ENCODE assay signal across 15 cellular contexts in genomic region chr10:5894458-5894857, GRCh38. TPM values are rescaled to one million over a fixed set of nuclear protein-coding genes. Genes with fewer than 3 reads are reported as not detected.
DNase-seq lines count a peak whose midpoint lies in the region; ATAC-seq, FAIRE-seq and TF ChIP-seq lines count a peak whose summit lies in the region.
"Had no signal": no experiment of that assay in that cellular context is flagged by ENCODE, and none has a peak within 500 bp of the region (broad histone marks: within the 10 kb centered on the region; RNA-seq: fewer than 3 reads in every experiment).

No MANE protein-coding gene starts in this region.

- no peak for DNase-seq in heart left ventricle
- no peak for DNase-seq in left cardiac atrium
- no peak for DNase-seq in MM.1S
- no peak for DNase-seq in stimulated activated naive B cell treated with anti-CD40 and anti-IgM and Interleukin-4, amounts not matched to agents 10 μg/mL and 1 μg/mL and 100 μg/mL, for 72 hours
- DNase-seq in suprapubic skin (ENCODE audit: low spot score in 2 of 2) = no peak
- DNase-seq in HepG2 (ENCODE audit: low spot score) = no peak
- DNase-seq: EL, MG63, NCI-H1105 treated with DMSO at 0.1 percent for 48 hours, NCI-H187, NCI-H2171, NCI-H446 treated with DMSO at 0.1 percent for 48 hours, NCI-H748 treated with DMSO at 0.1 percent for 48 hours had no signal

- peaks cover 54% of the 10 kb centered on the region for H3F3A ChIP-seq in MM.1S (ENCODE audit: insufficient read depth, low read length)

- no peak for TF ChIP-seq EP300 in suprapubic skin (IDR thresholded peaks at IDR 0.05)
- no peak for TF ChIP-seq EP300 in HepG2 (IDR thresholded peaks at IDR 0.05; ENCODE audit: low read depth in 2 of 2, low read length in 2 of 2)
- TF ChIP-seq EP300 in HepG2 (CRISPR knock-in tag; IDR thresholded peaks at IDR 0.05; ENCODE audit: borderline replicate concordance) = no peak

- H4K20me1 ChIP-seq in MM.1S (ENCODE audit: insufficient read depth, low read length) = no peaks in the 10 kb centered on the region
- peaks cover 8% of the 10 kb centered on the region for H4K20me1 ChIP-seq in HepG2 (ENCODE audit: insufficient read depth, low read length)

- H3K4me2 ChIP-seq in MM.1S (ENCODE audit: low read depth, low read length) (peak overlapping the region; percentile 92; the same call in 1 of the 2 replicates), HepG2 (ENCODE audit: low read depth, low read length) (no peak overlapping the region)

- H3K27me3 Mint-ChIP-seq in activated T-helper 17 cell treated with anti-CD3 and anti-CD28 coated beads, Interleukin-2, amount 50 U/mL, for 72 hours = no peaks in the 10 kb centered on the region
- no peaks in the 10 kb centered on the region for H3K27me3 Mint-ChIP-seq in stimulated activated naive B cell treated with anti-CD40 and anti-IgM and Interleukin-4, amounts not matched to agents 10 μg/mL and 1 μg/mL and 100 μg/mL, for 72 hours

- H3K9me2 ChIP-seq in MM.1S (replicated peaks; ENCODE audit: insufficient read depth, low read length) = no peaks in the 10 kb centered on the region

- TF ChIP-seq RAD21 in HepG2 (CRISPR knock-in tag; IDR thresholded peaks at IDR 0.05) = no peak

- H3K4me1 Mint-ChIP-seq in activated T-helper 17 cell treated with anti-CD3 and anti-CD28 coated beads, Interleukin-2, amount 50 U/mL, for 72 hours = peaks cover 45% of the 10 kb centered on the region
- peaks cover 41 to 70% of the 10 kb centered on the region in 2 donors for H3K4me1 Mint-ChIP-seq in stimulated activated naive B cell treated with anti-CD40 and anti-IgM and Interleukin-4, amounts not matched to agents 10 μg/mL and 1 μg/mL and 100 μg/mL, for 72 hours

- peak overlapping the region in 1 of 12 donors; percentile 1 for H3K4me3 ChIP-seq in heart left ventricle
- no peak overlapping the region for H3K4me3 ChIP-seq in MM.1S (ENCODE audit: low read length)
- H3K4me3 ChIP-seq in suprapubic skin = no peak overlapping the region
- H3K4me3 ChIP-seq in HepG2 (replicated peaks in 1 of 3; ENCODE audit: insufficient read depth in 1 of 3, low read depth in 2 of 3, low read length in 3 of 3) = no peak overlapping the region
- H3K4me3 ChIP-seq: MG63 had no signal

- no TSS peak for BruUV-seq in HepG2 (replicated peaks; lab: Mats Ljungman, UMichigan)

- H3K27me3 ChIP-seq in heart left ventricle = no peaks in the 10 kb centered on the region
- no peaks in the 10 kb centered on the region for H3K27me3 ChIP-seq in MM.1S (replicated peaks; ENCODE audit: insufficient read depth, low read length)
- H3K27me3 ChIP-seq in suprapubic skin = no peaks in the 10 kb centered on the region
- H3K27me3 ChIP-seq in HepG2 (ENCODE audit: control insufficient read depth in 1 of 2, insufficient read depth in 2 of 2, low read length in 2 of 2) = no peaks in the 10 kb centered on the region
- H3K27me3 ChIP-seq: MG63 had no signal

- H3K9me3 ChIP-seq in heart left ventricle (peaks cover 0 to 9% (median 3%) of the 10 kb centered on the region in 12 donors), MM.1S (replicated peaks; ENCODE audit: insufficient read depth, low read length) (no peaks in the 10 kb centered on the region), suprapubic skin (no peaks in the 10 kb centered on the region), HepG2 (ENCODE audit: low read length) (no peaks in the 10 kb centered on the region)
- H3K9me3 ChIP-seq: MG63 had no signal

- peak overlapping the region in 9 of 12 donors; percentile 2 to 87 (median 46) for H3K27ac ChIP-seq in heart left ventricle
- H3K27ac ChIP-seq in MM.1S (ENCODE audit: low read length) = peak overlapping the region; percentile 97; the same call in 1 of the 2 replicates
- H3K27ac ChIP-seq in suprapubic skin = no peak overlapping the region
- H3K27ac ChIP-seq in HepG2 (ENCODE audit: extremely low read length, insufficient read depth, low read length) = no peak overlapping the region

- intact Hi-C loops in heart left ventricle (cut with DNase I) = loop anchor here in 5 of 10 donors (5.0 to 10.0 kb wide), 3 partner anchors 82 to 190 kb away; partner anchors contain the start of genes GDI2 (in 3 of the 5) and RBM17 (in 1 of the 5)
- intact Hi-C loops in left cardiac atrium (cut with DNase I) = no loop called here
- intact Hi-C loops in HepG2 (cut with micrococcal nuclease; ENCODE audit: unreplicated experiment) = no loop called here

- H3K79me2 ChIP-seq in MM.1S (ENCODE audit: low read length) (peaks cover 83% of the 10 kb centered on the region), HepG2 (ENCODE audit: insufficient read depth, low read length) (peaks cover 45% of the 10 kb centered on the region)

- TF ChIP-seq CTCF in heart left ventricle (IDR thresholded peaks at IDR 0.05) (no peak), MM.1S (IDR thresholded peaks at IDR 0.05; ENCODE audit: low read length) (no peak), suprapubic skin (IDR thresholded peaks at IDR 0.05) (no peak), HepG2 (CRISPR knock-in tag; IDR thresholded peaks at IDR 0.05) (no peak)

- in situ Hi-C loops in HepG2 (cut with HindIII; ENCODE audit: extremely low pct_ligation_motif_present, low pct_unique_long_range_greater_than_20kb) = no loop called here

- no peak for TF ChIP-seq POLR2A in heart left ventricle (IDR thresholded peaks at IDR 0.05)
- no peak for TF ChIP-seq POLR2A in suprapubic skin (IDR thresholded peaks at IDR 0.05)
- TF ChIP-seq POLR2A in HepG2 (IDR thresholded peaks at IDR 0.05; ENCODE audit: insufficient read depth in 1 of 2, low read depth in 2 of 2, low read length in 2 of 2) = no peak

- no peak overlapping the region for H3K9ac ChIP-seq in MM.1S (ENCODE audit: low read length)
- no peak overlapping the region for H3K9ac ChIP-seq in HepG2 (ENCODE audit: insufficient read depth, low read depth, low read length)

- WGBS in heart left ventricle, 4 donors = 43 to 54% (median 52%) methylated on average over 5 of the region's 5 CpGs
- 78% methylated on average over 5 of the region's 5 CpGs for WGBS in suprapubic skin
- 94% methylated on average over 5 of the region's 5 CpGs for WGBS in HepG2 (ENCODE audit: low lambda C conversion rate)

- H3K27ac Mint-ChIP-seq in activated T-helper 17 cell treated with anti-CD3 and anti-CD28 coated beads, Interleukin-2, amount 50 U/mL, for 72 hours = peak overlapping the region; percentile 20
- peak overlapping the region; percentile 81 for H3K27ac Mint-ChIP-seq in stimulated activated naive B cell treated with anti-CD40 and anti-IgM and Interleukin-4, amounts not matched to agents 10 μg/mL and 1 μg/mL and 100 μg/mL, for 72 hours

- no peak overlapping the region for H2AFZ ChIP-seq in MM.1S (ENCODE audit: low read length)
- no peak overlapping the region for H2AFZ ChIP-seq in HepG2 (ENCODE audit: low read length)

- peaks cover 5% of the 10 kb centered on the region for H3K9me3 Mint-ChIP-seq in activated T-helper 17 cell treated with anti-CD3 and anti-CD28 coated beads, Interleukin-2, amount 50 U/mL, for 72 hours
- H3K9me3 Mint-ChIP-seq in stimulated activated naive B cell treated with anti-CD40 and anti-IgM and Interleukin-4, amounts not matched to agents 10 μg/mL and 1 μg/mL and 100 μg/mL, for 72 hours = peaks cover 0 to 4% of the 10 kb centered on the region in 2 donors

- H3K36me3 Mint-ChIP-seq in activated T-helper 17 cell treated with anti-CD3 and anti-CD28 coated beads, Interleukin-2, amount 50 U/mL, for 72 hours (ENCODE audit: low read depth) = peaks cover 67% of the 10 kb centered on the region
- peaks cover 50 to 66% of the 10 kb centered on the region in 2 donors for H3K36me3 Mint-ChIP-seq in stimulated activated naive B cell treated with anti-CD40 and anti-IgM and Interleukin-4, amounts not matched to agents 10 μg/mL and 1 μg/mL and 100 μg/mL, for 72 hours

- H3K36me3 ChIP-seq in heart left ventricle (peaks cover 0 to 43% (median 25%) of the 10 kb centered on the region in 9 donors), MM.1S (replicated peaks; ENCODE audit: insufficient read depth, low read length) (no peaks in the 10 kb centered on the region; the same call in 1 of the 2 replicates), suprapubic skin (peaks cover 26% of the 10 kb centered on the region), HepG2 (replicated peaks in 1 of 2; ENCODE audit: control insufficient read depth in 1 of 2, insufficient read depth in 2 of 2, low read length in 2 of 2) (peaks cover 8 to 20% of the 10 kb centered on the region in 2 experiments)

- no peak overlapping the region for H3K4me3 Mint-ChIP-seq in activated T-helper 17 cell treated with anti-CD3 and anti-CD28 coated beads, Interleukin-2, amount 50 U/mL, for 72 hours
- no peak overlapping the region for H3K4me3 Mint-ChIP-seq in stimulated activated naive B cell treated with anti-CD40 and anti-IgM and Interleukin-4, amounts not matched to agents 10 μg/mL and 1 μg/mL and 100 μg/mL, for 72 hours

- peaks cover 2 to 72% (median 52%) of the 10 kb centered on the region in 12 donors for H3K4me1 ChIP-seq in heart left ventricle
- H3K4me1 ChIP-seq in MM.1S (ENCODE audit: low read length) = peaks cover 77% of the 10 kb centered on the region
- H3K4me1 ChIP-seq in suprapubic skin = peaks cover 27% of the 10 kb centered on the region
- H3K4me1 ChIP-seq in HepG2 (ENCODE audit: insufficient read depth, low read length) = peaks cover 28% of the 10 kb centered on the region

- no peak for ATAC-seq in heart left ventricle
- ATAC-seq in left cardiac atrium = no peak
- no peak for ATAC-seq in activated T-helper 17 cell treated with anti-CD3 and anti-CD28 coated beads, Interleukin-2, amount 50 U/mL, for 72 hours (replicated peaks)
- ATAC-seq in stimulated activated naive B cell treated with anti-CD40 and anti-IgM and Interleukin-4, amounts not matched to agents 10 μg/mL and 1 μg/mL and 100 μg/mL, for 72 hours (replicated peaks) = no peak
- ATAC-seq in HepG2 = no peak

- CTCF ChIA-PET in HepG2 (lab: Yijun Ruan, JAX; ENCODE audit: low intra/inter-chr PET ratio, low total read pairs) = no interaction called here

- POLR2A ChIA-PET in HepG2 (lab: Yijun Ruan, JAX) = no interaction called here

- FAIRE-seq in HepG2 (lab: Jason Lieb, UNC) = no peak
- FAIRE-seq: H1 had no signal

RNA-seq across cellular contexts. Expression of gene FBH1, which starts 4.4 kb away (rescaled TPM):
- 100 to 1,000 TPM in 2 of 9 donors, 10 to 100 TPM in 7; 57.4 to 111 (median 83.5) TPM for total RNA-seq in heart left ventricle
- polyA plus RNA-seq in heart left ventricle = 10 to 100 TPM; 59.1 to 84.4 TPM
- total RNA-seq in left cardiac atrium = 10 to 100 TPM; 67.4 to 85.1 TPM
- 10 to 100 TPM; 55.9 to 62.0 TPM for total RNA-seq in activated T-helper 17 cell treated with anti-CD3 and anti-CD28 coated beads, Interleukin-2, amount 50 U/mL, for 72 hours
- total RNA-seq in suprapubic skin = 100 to 1,000 TPM in 2 of 4 donors, 10 to 100 TPM in 2; 70.9 to 131 (median 90.6) TPM
- total RNA-seq in HepG2 (2016; rRNA removed; fragmentation: Illumina TruSeq; extraction: Trizol) = 53.3 and 60.3 TPM in 2 replicates
- total RNA-seq in HepG2 (2016; cell fraction: cytosol; rRNA removed; fragmentation: Illumina TruSeq; extraction: Trizol; ENCODE audit: low read depth) = 46.8 and 53.6 TPM in 2 replicates
- 47.5 and 61.3 TPM in 2 replicates for total RNA-seq in HepG2 (2016; cell fraction: insoluble cytoplasmic fraction; rRNA removed; fragmentation: Illumina TruSeq; extraction: Trizol)
- 86.2 and 93.4 TPM in 2 replicates for total RNA-seq in HepG2 (2016; cell fraction: membrane; rRNA removed; fragmentation: Illumina TruSeq; extraction: Trizol)
- 56.0 and 63.9 TPM in 2 replicates for total RNA-seq in HepG2 (2016; cell fraction: nucleus; rRNA removed; fragmentation: Illumina TruSeq; extraction: Trizol)
- polyA plus RNA-seq in HepG2 (2011; rRNA removed) = 48.8 and 51.3 TPM in 2 replicates
- polyA plus RNA-seq in HepG2 (2011; cell fraction: cytosol; rRNA removed) = 37.9 and 38.9 TPM in 2 replicates
- 102 and 103 TPM in 2 replicates for polyA plus RNA-seq in HepG2 (2011; cell fraction: nucleus; rRNA removed)
- 25.8 and 31.0 TPM in 2 replicates for polyA plus RNA-seq in HepG2 (2012)
- 25.2 and 27.2 TPM in 2 replicates for polyA plus RNA-seq in HepG2 (2016; cell fraction: cytosol; fragmentation: Illumina TruSeq; extraction: Trizol; ENCODE audit: low read depth)
- polyA plus RNA-seq in HepG2 (2016; cell fraction: insoluble cytoplasmic fraction; fragmentation: Illumina TruSeq; extraction: Trizol; ENCODE audit: low read depth) = 42.1 and 54.3 TPM in 2 replicates
- 51.3 and 57.7 TPM in 2 replicates for polyA plus RNA-seq in HepG2 (2016; cell fraction: membrane; fragmentation: Illumina TruSeq; extraction: Trizol; ENCODE audit: low read depth)
- 100 and 105 TPM in 2 replicates for polyA plus RNA-seq in HepG2 (2016; cell fraction: nucleus; fragmentation: Illumina TruSeq; extraction: Trizol; ENCODE audit: insufficient read depth, low read depth)
- polyA minus RNA-seq in HepG2 (2011; rRNA and poly(A)+ RNA removed; ENCODE audit: low replicate concordance) = 111 and 138 TPM in 2 replicates
- 31.6 and 35.3 TPM in 2 replicates for polyA minus RNA-seq in HepG2 (2011; cell fraction: cytosol; rRNA and poly(A)+ RNA removed)
- polyA minus RNA-seq in HepG2 (2011; cell fraction: nucleus; rRNA and poly(A)+ RNA removed) = 71.1 and 80.8 TPM in 2 replicates

RNA-seq across cellular contexts. Expression of gene ANKRD16, which starts 4.8 kb away (rescaled TPM):
- 1 to 10 TPM; 1.7 to 5.0 (median 2.9) TPM for total RNA-seq in heart left ventricle
- 1 to 10 TPM; 2.0 to 2.7 TPM for polyA plus RNA-seq in heart left ventricle
- 1 to 10 TPM; 2.8 to 4.2 TPM for total RNA-seq in left cardiac atrium
- total RNA-seq in activated T-helper 17 cell treated with anti-CD3 and anti-CD28 coated beads, Interleukin-2, amount 50 U/mL, for 72 hours = 1 to 10 TPM; 4.6 to 6.8 TPM
- 10 to 100 TPM in 2 of 4 donors, 1 to 10 TPM in 2; 6.6 to 10.8 (median 9.7) TPM for total RNA-seq in suprapubic skin
- total RNA-seq in HepG2 (2016; rRNA removed; fragmentation: Illumina TruSeq; extraction: Trizol) = 5.4 and 8.0 TPM in 2 replicates
- 1.9 and 2.7 TPM in 2 replicates for total RNA-seq in HepG2 (2016; cell fraction: cytosol; rRNA removed; fragmentation: Illumina TruSeq; extraction: Trizol; ENCODE audit: low read depth)
- 6.3 and 7.1 TPM in 2 replicates for total RNA-seq in HepG2 (2016; cell fraction: insoluble cytoplasmic fraction; rRNA removed; fragmentation: Illumina TruSeq; extraction: Trizol)
- 3.9 and 4.7 TPM in 2 replicates for total RNA-seq in HepG2 (2016; cell fraction: membrane; rRNA removed; fragmentation: Illumina TruSeq; extraction: Trizol)
- total RNA-seq in HepG2 (2016; cell fraction: nucleus; rRNA removed; fragmentation: Illumina TruSeq; extraction: Trizol) = 7.7 and 9.0 TPM in 2 replicates
- 11.2 and 11.4 TPM in 2 replicates for polyA plus RNA-seq in HepG2 (2011; rRNA removed)
- 6.7 and 8.3 TPM in 2 replicates for polyA plus RNA-seq in HepG2 (2011; cell fraction: cytosol; rRNA removed)
- polyA plus RNA-seq in HepG2 (2011; cell fraction: nucleus; rRNA removed) = 16.0 and 18.1 TPM in 2 replicates
- polyA plus RNA-seq in HepG2 (2012) = 4.1 and 4.2 TPM in 2 replicates
- 2.1 and 2.4 TPM in 2 replicates for polyA plus RNA-seq in HepG2 (2016; cell fraction: cytosol; fragmentation: Illumina TruSeq; extraction: Trizol; ENCODE audit: low read depth)
- 6.3 and 7.9 TPM in 2 replicates for polyA plus RNA-seq in HepG2 (2016; cell fraction: insoluble cytoplasmic fraction; fragmentation: Illumina TruSeq; extraction: Trizol; ENCODE audit: low read depth)
- 3.7 and 4.2 TPM in 2 replicates for polyA plus RNA-seq in HepG2 (2016; cell fraction: membrane; fragmentation: Illumina TruSeq; extraction: Trizol; ENCODE audit: low read depth)
- polyA plus RNA-seq in HepG2 (2016; cell fraction: nucleus; fragmentation: Illumina TruSeq; extraction: Trizol; ENCODE audit: insufficient read depth, low read depth) = 11.7 and 12.7 TPM in 2 replicates
- polyA minus RNA-seq in HepG2 (2011; rRNA and poly(A)+ RNA removed; ENCODE audit: low replicate concordance) = 33.4 and 63.2 TPM in 2 replicates
- polyA minus RNA-seq in HepG2 (2011; cell fraction: cytosol; rRNA and poly(A)+ RNA removed) = 4.2 and 6.3 TPM in 2 replicates
- 25.5 and 26.4 TPM in 2 replicates for polyA minus RNA-seq in HepG2 (2011; cell fraction: nucleus; rRNA and poly(A)+ RNA removed)

Comparison
In these comparisons a context has a peak if more than half of its experiments do, and no peak if none do; other contexts are left out.
1. H3K27ac ChIP-seq: peak in heart left ventricle (9 of 12) and MM.1S (single experiment); none in suprapubic skin (single experiment) and HepG2 (single experiment).